Comparison of ENCODE assay signal across 19 cellular contexts in the genomic region with DNA sequence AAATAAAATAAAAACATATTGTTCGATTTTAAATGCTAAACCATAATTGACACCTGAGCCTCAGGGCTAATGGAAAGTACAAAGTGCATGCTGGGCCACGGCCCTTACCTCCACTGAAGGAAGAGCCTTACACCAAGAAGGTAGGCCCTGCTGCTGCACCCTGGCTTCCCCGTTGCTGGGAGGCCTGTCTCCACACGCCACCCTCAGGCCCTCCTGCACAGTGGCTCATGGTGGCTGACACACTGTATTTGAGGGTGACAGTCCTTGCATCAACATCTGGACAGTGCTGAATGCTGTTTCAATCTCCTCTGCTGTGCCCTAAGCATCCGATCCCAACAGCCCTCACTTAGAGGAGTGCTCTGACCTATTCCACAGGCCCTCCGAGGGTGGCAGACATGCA. TPM values are rescaled to one million over a fixed set of nuclear protein-coding genes. Genes with fewer than 3 reads are reported as not detected.
DNase-seq lines count a peak whose midpoint lies in the region; ATAC-seq, FAIRE-seq and TF ChIP-seq lines count a peak whose summit lies in the region.
"Had no signal": no experiment of that assay in that cellular context is flagged by ENCODE, and none has a peak within 500 bp of the region (broad histone marks: within the 10 kb centered on the region; RNA-seq: fewer than 3 reads in every experiment).

No MANE protein-coding gene starts in this region.

- no peaks in the 10 kb centered on the region for H3K9me1 ChIP-seq in K562 (ENCODE audit: control insufficient read depth, insufficient read depth, low read length)

- ATAC-seq in activated CD4-positive, alpha-beta T cell treated with anti-CD3 and anti-CD28 coated beads for 36 hours, result no peak
- ATAC-seq in K562 (peak; percentile 66), GM18498 (IDR thresholded peaks at IDR 0.05; ENCODE audit: unreplicated experiment) (no peak)

- peak in 1 of 2 experiments; percentile 29; a peak in 2 of 4 replicates for TF ChIP-seq RAD21 in K562 (CRISPR knock-in tag; conservative IDR thresholded peaks at IDR 0.05 in 1 of 2, IDR thresholded peaks at IDR 0.05 in 1 of 2)

- no peak overlapping the region for H4K91ac ChIP-seq in neuronal stem cell (ENCODE audit: low read depth, low read length, poor library complexity)

- no peaks in the 10 kb centered on the region for H4K20me1 ChIP-seq in K562 (replicated peaks; ENCODE audit: control insufficient read depth, insufficient read depth, low read length)

- H2AK5ac ChIP-seq in neuronal stem cell (ENCODE audit: low read depth, low read length), result no peak overlapping the region

- H3K18ac ChIP-seq in neuronal stem cell (ENCODE audit: low read length), result no peak overlapping the region

- no peaks in the 10 kb centered on the region for H3K27me3 Mint-ChIP-seq in activated CD4-positive, alpha-beta T cell treated with anti-CD3 and anti-CD28 coated beads for 36 hours

- H2BK120ac ChIP-seq in neuronal stem cell (ENCODE audit: low read depth, low read length), result no peak overlapping the region

- FAIRE-seq in K562 (lab: Jason Lieb, UNC), result peak; percentile 42

- H3K27me3 ChIP-seq in K562 (ENCODE audit: control insufficient read depth in 2 of 2, insufficient read depth in 2 of 2, low read length in 2 of 2) (peaks cover 0 to 8% of the 10 kb centered on the region in 2 experiments; a peak in 2 of 5 replicates), neuronal stem cell (ENCODE audit: control insufficient read depth in 3 of 3, insufficient read depth in 3 of 3, low read depth in 1 of 3, low read length in 3 of 3) (peaks cover 0 to 51% (median 10%) of the 10 kb centered on the region in 3 experiments)

- intact Hi-C loops in activated CD4-positive, alpha-beta T cell treated with anti-CD3 and anti-CD28 coated beads for 36 hours (cut with DNase I, micrococcal nuclease), result no loop called here
- intact Hi-C loops in K562 (cut with micrococcal nuclease), result no loop called here

- H3K36me3 ChIP-seq in K562 (ENCODE audit: control insufficient read depth, insufficient read depth, low read length) (no peaks in the 10 kb centered on the region), neuronal stem cell (replicated peaks in 1 of 2; ENCODE audit: control insufficient read depth in 2 of 2, insufficient read depth in 2 of 2, low read length in 2 of 2) (no peaks in the 10 kb centered on the region)
- H3K36me3 ChIP-seq: SJSA1 had no signal

- no peak overlapping the region for H3K4me3 Mint-ChIP-seq in activated CD4-positive, alpha-beta T cell treated with anti-CD3 and anti-CD28 coated beads for 36 hours

- peaks cover 2% of the 10 kb centered on the region for H3K9me3 Mint-ChIP-seq in activated CD4-positive, alpha-beta T cell treated with anti-CD3 and anti-CD28 coated beads for 36 hours (ENCODE audit: low read depth)

- no peak overlapping the region for H3K27ac Mint-ChIP-seq in activated CD4-positive, alpha-beta T cell treated with anti-CD3 and anti-CD28 coated beads for 36 hours

- no peak overlapping the region for H3K23ac ChIP-seq in neuronal stem cell (ENCODE audit: low read depth, low read length, poor library complexity)

- H2BK12ac ChIP-seq in neuronal stem cell (ENCODE audit: low read length), result peak overlapping the region; percentile 27

- DNase-seq in activated CD4-positive, alpha-beta T cell treated with anti-CD3 and anti-CD28 coated beads for 36 hours, result peak; percentile 40
- DNase-seq in activated CD4-positive, alpha-beta T cell treated with anti-CD3 and anti-CD28 coated beads, Interleukin-2, amount 50 U/mL, for 4 hours, result no peak
- DNase-seq in Jurkat, Clone E6-1 (ENCODE audit: low read depth, low spot score), result peak; percentile 28
- no peak for DNase-seq in K562 (ENCODE audit: extremely low read depth in 1 of 4, low spot score in 3 of 4)
- no peak for DNase-seq in neuronal stem cell (ENCODE audit: low spot score)
- no peak for DNase-seq in iPS-NIHi11 (ENCODE audit: low spot score)
- no peak for DNase-seq in NCI-H1105 (lab: John Stamatoyannopoulos, UW)
- DNase-seq: Caco-2; GF-D8; Kasumi-1; NCI-H1436 treated with DMSO at 0.1 percent for 48 hours; NCI-H2081 treated with DMSO at 0.1 percent for 48 hours; NCI-H524 treated with DMSO at 0.1 percent for 48 hours; NK-92 treated with Interleukin-12 subunit alpha and Interleukin-12 subunit beta, amount 100 ng/mL, for 24 hours had no signal

- H3K27ac ChIP-seq in K562 (ENCODE audit: extremely low read depth, low read depth, low read length), result no peak overlapping the region
- H3K27ac ChIP-seq in neuronal stem cell (replicated peaks; ENCODE audit: low read length), result no peak overlapping the region
- H3K27ac ChIP-seq: C4-2B, SJSA1 had no signal

- TF ChIP-seq POLR2A in K562 (conservative IDR thresholded peaks at IDR 0.05), result no peak

- no peaks in the 10 kb centered on the region for H3K79me2 ChIP-seq in K562 (ENCODE audit: control insufficient read depth, insufficient read depth, low read length)

- no peak overlapping the region for H2AFZ ChIP-seq in K562 (ENCODE audit: low read depth, low read length)
- no peak overlapping the region for H2AFZ ChIP-seq in neuronal stem cell (ENCODE audit: low read length)

- H3K4me3 ChIP-seq in Jurkat, Clone E6-1 (ENCODE audit: low read length), result no peak overlapping the region
- H3K4me3 ChIP-seq in K562 (no peak overlapping the region), neuronal stem cell (ENCODE audit: low read length in 2 of 2) (no peak overlapping the region)
- H3K4me3 ChIP-seq: SJSA1 had no signal

- POLR2A ChIA-PET in activated CD4-positive, alpha-beta T cell treated with anti-CD3 and anti-CD28 coated beads for 36 hours (lab: Charles Lee), result no interaction called here
- POLR2A ChIA-PET in K562 (lab: Yijun Ruan, JAX), result interaction anchor here (0.6 to 0.7 kb wide), 2 partner anchors 21 to 53 kb away, joined by 3 read pairs; no protein-coding TSS in a partner anchor

- H3K4me1 ChIP-seq in K562 (replicated peaks in 1 of 2; ENCODE audit: control insufficient read depth in 2 of 2, insufficient read depth in 2 of 2, low read length in 2 of 2) (peaks cover 7 to 8% of the 10 kb centered on the region in 2 experiments; a peak in 4 of 5 replicates), neuronal stem cell (ENCODE audit: control insufficient read depth in 2 of 2, insufficient read depth in 1 of 2, low read depth in 1 of 2, low read length in 2 of 2) (peaks cover 4 to 21% of the 10 kb centered on the region in 2 donors)

- peaks cover 42% of the 10 kb centered on the region for H3K4me1 Mint-ChIP-seq in activated CD4-positive, alpha-beta T cell treated with anti-CD3 and anti-CD28 coated beads for 36 hours

- TF ChIP-seq EP300 in K562 (IDR thresholded peaks at IDR 0.05; ENCODE audit: low read length), result no peak

- WGBS in K562 (ENCODE audit: insufficient coverage, low coverage, missing lambda C conversion rate), result 34% methylated on average over 6 of the region's 6 CpGs
- WGBS in neuronal stem cell (ENCODE audit: extremely low coverage in 2 of 2, insufficient read length in 2 of 2, insufficient replicate concordance in 1 of 2), 2 donors, result no CpG with 5 or more reads among the region's 6 CpGs

- no peak overlapping the region for H3K14ac ChIP-seq in neuronal stem cell (ENCODE audit: low read length)

- 0 out of 6 replicates have a peak, but pooled peaks of 2 of the 3 experiments have one; percentile 9 to 13 for TF ChIP-seq CTCF in K562 (IDR thresholded peaks at IDR 0.05 in 2 of 3, conservative IDR thresholded peaks at IDR 0.05 in 1 of 3; ENCODE audit: insufficient read depth in 2 of 3, low read depth in 1 of 3, low read length in 3 of 3)

- in situ Hi-C loops in K562 (cut with MboI), result no loop called here

- CTCF ChIA-PET in activated CD4-positive, alpha-beta T cell treated with anti-CD3 and anti-CD28 coated beads for 36 hours (lab: Charles Lee), result interaction anchor here (0.7 kb wide), 1 partner anchor 93 kb away, joined by 3 read pairs; no protein-coding TSS in a partner anchor
- CTCF ChIA-PET in K562 (lab: Yijun Ruan, JAX; ENCODE audit: low intra/inter-chr PET ratio), result no interaction called here

- no peak overlapping the region for H3K4me2 ChIP-seq in K562 (ENCODE audit: insufficient read depth, low read length)
- no peak overlapping the region for H3K4me2 ChIP-seq in neuronal stem cell (ENCODE audit: insufficient read depth, low read length, poor library complexity, severe bottlenecking)

- no peak overlapping the region for H4K8ac ChIP-seq in neuronal stem cell (ENCODE audit: low read depth, low read length)

- H2BK15ac ChIP-seq in neuronal stem cell (ENCODE audit: low read length), result no peak overlapping the region

- H2BK5ac ChIP-seq in neuronal stem cell (ENCODE audit: low read length), result no peak overlapping the region

- no peaks in the 10 kb centered on the region for H3K79me1 ChIP-seq in neuronal stem cell (ENCODE audit: low read depth, low read length)

- no peak overlapping the region for H3K4ac ChIP-seq in neuronal stem cell (ENCODE audit: low read length)

- BruUV-seq in K562 (replicated peaks; lab: Mats Ljungman, UMichigan), result no TSS peak

- peaks cover 3% of the 10 kb centered on the region for H3K36me3 Mint-ChIP-seq in activated CD4-positive, alpha-beta T cell treated with anti-CD3 and anti-CD28 coated beads for 36 hours (ENCODE audit: low read depth)

- no peak overlapping the region for H3K9ac ChIP-seq in K562 (ENCODE audit: insufficient read depth in 1 of 2, low read depth in 2 of 2, low read length in 2 of 2)
- H3K9ac ChIP-seq in neuronal stem cell (ENCODE audit: low read depth, low read length, poor library complexity), result no peak overlapping the region

- H3K9me3 ChIP-seq in K562 (replicated peaks; ENCODE audit: control insufficient read depth, insufficient read depth, low read depth, low read length) (no peaks in the 10 kb centered on the region), neuronal stem cell (replicated peaks in 1 of 2; ENCODE audit: control insufficient read depth in 2 of 2, insufficient read depth in 1 of 2, low read depth in 1 of 2, low read length in 2 of 2) (peaks cover 0 to 5% of the 10 kb centered on the region in 2 donors)
- H3K9me3 ChIP-seq: SJSA1 had no signal

RNA-seq across cellular contexts. Expression of gene EDAR, which starts 39.3 kb away (rescaled TPM):
- total RNA-seq in activated CD4-positive, alpha-beta T cell treated with anti-CD3 and anti-CD28 coated beads for 36 hours, result under 1 TPM; 0.78 to 0.81 TPM
- not detected for polyA plus RNA-seq in Jurkat, Clone E6-1 (2012; ENCODE audit: insufficient read depth, insufficient read length)
- not detected in 2 replicates for total RNA-seq in K562 (2011; cell fraction: chromatin; rRNA removed; ENCODE audit: low replicate concordance)
- total RNA-seq in K562 (2011; cell fraction: nucleolus; rRNA removed), result not detected in 2 replicates
- not detected in 2 replicates for total RNA-seq in K562 (2011; cell fraction: nucleoplasm; rRNA removed)
- total RNA-seq in K562 (2014; rRNA removed) (not detected in 2 replicates), K562 (2014; rRNA removed; fragmentation: Illumina TruSeq; extraction: Trizol) (not detected in 2 replicates), K562 (2015; rRNA removed; fragmentation: Illumina TruSeq; extraction: Trizol) (not detected in 2 replicates), K562 (2021) (not detected in 2 replicates)
- polyA plus RNA-seq in K562 (2011; rRNA removed) (not detected in 2 replicates), K562 (2014; fragmentation: Illumina TruSeq; extraction: Trizol) (not detected in 2 replicates), K562 (2014; fragmentation: Nextera tagmentation; extraction: Ambion mirVana) (not detected), K562 (2014; rRNA removed) (0.01 TPM in 1 of 2 replicates, not detected in the other)
- polyA plus RNA-seq in K562 (2011; cell fraction: cytosol; rRNA removed), result not detected in 2 replicates
- polyA plus RNA-seq in K562 (2011; cell fraction: nucleus; rRNA removed), result not detected in 2 replicates
- polyA plus RNA-seq in K562 (2012), result not detected in 2 replicates
- not detected in 2 replicates for polyA minus RNA-seq in K562 (2011; rRNA and poly(A)+ RNA removed)
- not detected in 2 replicates for polyA minus RNA-seq in K562 (2011; cell fraction: cytosol; rRNA and poly(A)+ RNA removed)
- not detected in 2 replicates for polyA minus RNA-seq in K562 (2011; cell fraction: nucleus; rRNA and poly(A)+ RNA removed)
- polyA plus RNA-seq in neuronal stem cell (2013, experiment 1 of 2), result not detected
- polyA plus RNA-seq in neuronal stem cell (2013, experiment 2 of 2), result not detected
- total RNA-seq: A172, H4, SJSA1 had no signal

Comparison
In these comparisons a context has a peak if more than half of its experiments do, and no peak if none do; other contexts are left out.
1. DNase-seq: peak in activated CD4-positive, alpha-beta T cell treated with anti-CD3 and anti-CD28 coated beads for 36 hours (single experiment) and Jurkat, Clone E6-1 (single experiment); none in activated CD4-positive, alpha-beta T cell treated with anti-CD3 and anti-CD28 coated beads, Interleukin-2, amount 50 U/mL, for 4 hours (0 of 2), K562 (0 of 4), neuronal stem cell (single experiment), iPS-NIHi11 (single experiment) and NCI-H1105 (single experiment).